In the genomic region with DNA sequence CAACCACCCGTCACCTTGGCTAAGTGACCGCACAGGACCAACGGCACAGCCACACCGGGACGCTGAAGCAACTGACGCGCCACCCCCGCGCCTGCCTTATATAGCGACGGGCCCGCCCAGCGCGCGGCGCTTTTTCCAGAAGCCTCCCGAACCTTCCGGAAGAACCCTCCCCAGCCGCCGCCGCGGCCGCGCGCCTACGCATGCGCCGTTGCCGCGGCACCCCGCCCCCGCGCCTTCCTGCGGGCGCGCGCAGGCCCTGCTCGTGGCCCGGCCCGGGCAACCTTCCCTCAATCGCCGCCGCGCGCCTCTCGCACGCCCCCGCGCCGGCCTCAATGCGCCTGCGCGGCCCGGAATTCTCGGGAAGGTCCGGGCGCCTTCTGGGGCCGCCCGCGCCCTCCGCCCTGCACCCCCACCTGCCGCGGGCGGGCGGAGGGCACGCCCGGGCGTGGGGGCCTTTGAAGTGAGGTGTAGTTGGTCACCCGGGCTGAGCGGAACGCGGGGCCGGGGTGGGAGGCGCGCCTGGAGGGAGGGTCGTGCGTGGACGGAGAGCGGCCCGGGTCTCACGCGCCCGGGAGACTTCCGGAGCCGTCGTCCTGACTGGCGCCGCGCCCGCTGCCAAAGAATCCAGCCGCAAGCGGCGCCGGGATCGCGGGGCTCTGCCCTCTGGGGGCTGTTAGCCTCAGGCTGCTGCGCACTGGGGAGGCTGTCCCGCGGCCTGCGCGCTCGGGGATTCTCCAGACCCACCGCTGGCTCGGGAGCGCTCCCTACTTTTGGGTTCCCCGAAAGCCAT, we compare ENCODE assay signal across 8 cellular contexts. TPM values are rescaled to one million over a fixed set of nuclear protein-coding genes. Genes with fewer than 3 reads are reported as not detected.
DNase-seq lines count a peak whose midpoint lies in the region; ATAC-seq, FAIRE-seq and TF ChIP-seq lines count a peak whose summit lies in the region.

A gene (minus strand): TSS at position 73 of the 790 bp plus-strand sequence. CDS start 666 bp downstream, outside the sequence.

- H4K20me1 ChIP-seq in OCI-LY3 (ENCODE audit: insufficient read depth, low read length), result 0 out of 2 replicates have a peak, but pooled peaks cover 3% of the 10 kb centered on the region
- H4K20me1 ChIP-seq in endothelial cell of umbilical vein (replicated peaks; ENCODE audit: control insufficient read depth, extremely low read depth, insufficient read depth, low read length), result peaks cover 3% of the 10 kb centered on the region

- peak; percentile 99 for TF ChIP-seq POLR2A in endothelial cell of umbilical vein (IDR thresholded peaks at IDR 0.05; ENCODE audit: low read depth, low read length)

- BruUV-seq in endothelial cell of umbilical vein (replicated peaks; lab: Mats Ljungman, UMichigan), result no TSS peak

- intact Hi-C loops in endothelial cell of umbilical vein (cut with micrococcal nuclease), result loop anchor here (1.0 to 5.0 kb wide), 6 partner anchors 9 to 326 kb away; a partner anchor contains a TSS

- peak; percentile 85 for DNase-seq in D721Med (ENCODE audit: insufficient read length, low spot score)
- DNase-seq in HuH-7.5 (ENCODE audit: low spot score), result peak; percentile 92
- peak; percentile 100 for DNase-seq in activated CD8-positive, alpha-beta memory T cell treated with anti-CD3 and anti-CD28 coated beads, Interleukin-2, amount 50 U/mL, for 48 hours
- peak; percentile 96 for DNase-seq in endothelial cell of umbilical vein (ENCODE audit: low read depth, low spot score)
- DNase-seq in stimulated activated CD8-positive, alpha-beta memory T cell treated with anti-CD3 and anti-CD28 coated beads, Interleukin-2, amount 100 ng/mL, for 48 hours (ENCODE audit: low read depth in 2 of 2), result peak; percentile 93 to 95

- H3K9me1 ChIP-seq in endothelial cell of umbilical vein (replicated peaks; ENCODE audit: control insufficient read depth, extremely low read depth, insufficient read depth, low read length), result no peaks in the 10 kb centered on the region

- no peaks in the 10 kb centered on the region for H3K9me3 ChIP-seq in OCI-LY3 (ENCODE audit: insufficient read depth, low read length)
- H3K9me3 ChIP-seq in endothelial cell of umbilical vein (replicated peaks; ENCODE audit: control insufficient read depth, insufficient read depth, low read length), result no peaks in the 10 kb centered on the region
- H3K9me3 ChIP-seq in mononuclear cell (ENCODE audit: low read depth, low read length), result no peaks in the 10 kb centered on the region

- CTCF ChIA-PET in endothelial cell of umbilical vein (lab: Charles Lee), result interaction anchor here (0.7 to 1.7 kb wide), 4 partner anchors 10 to 231 kb away, joined by 3 to 10 read pairs (median 8); a partner anchor contains a TSS

- peak within 1 kb of the TSS; percentile 68; the same call in 1 of the 2 replicates for H2AFZ ChIP-seq in OCI-LY3 (ENCODE audit: low read depth, low read length)
- H2AFZ ChIP-seq in endothelial cell of umbilical vein (ENCODE audit: low read depth, low read length), result peak within 1 kb of the TSS; percentile 77

- ATAC-seq in GM21515 (IDR thresholded peaks at IDR 0.05; ENCODE audit: unreplicated experiment), result peak; percentile 69

- H3K79me2 ChIP-seq in OCI-LY3 (ENCODE audit: low read length) (peaks cover 53% of the 10 kb centered on the region), endothelial cell of umbilical vein (ENCODE audit: control insufficient read depth, insufficient read depth, low read length) (peaks cover 46% of the 10 kb centered on the region)

- H3K4me3 ChIP-seq in OCI-LY3 (ENCODE audit: low read length) (peak within 1 kb of the TSS; percentile 95), endothelial cell of umbilical vein (replicated peaks in 1 of 3; ENCODE audit: insufficient read depth in 1 of 3, low read depth in 1 of 3, low read length in 3 of 3) (peak within 1 kb of the TSS; percentile 88 to 96 (median 96)), mononuclear cell (ENCODE audit: low read length) (peak within 1 kb of the TSS; percentile 88)

- TF ChIP-seq CTCF in D721Med (IDR thresholded peaks at IDR 0.05; ENCODE audit: insufficient read depth, missing control alignments), result no peak
- TF ChIP-seq CTCF in OCI-LY3 (IDR thresholded peaks at IDR 0.05; ENCODE audit: low read depth, low read length), result no peak
- peak in 1 of 2 donors; percentile 11 for TF ChIP-seq CTCF in endothelial cell of umbilical vein (IDR thresholded peaks at IDR 0.05; ENCODE audit: extremely low read depth in 1 of 2, insufficient read depth in 1 of 2, low read depth in 1 of 2, low read length in 2 of 2)

- H3K4me2 ChIP-seq in OCI-LY3 (ENCODE audit: low read length) (peak within 1 kb of the TSS; percentile 93), endothelial cell of umbilical vein (ENCODE audit: insufficient read depth, low read length) (peak within 1 kb of the TSS; percentile 92)

- FAIRE-seq in D721Med (lab: Jason Lieb, UNC), result no peak
- FAIRE-seq in endothelial cell of umbilical vein (lab: Jason Lieb, UNC), result peak; percentile 47

- dilution Hi-C loops in endothelial cell of umbilical vein (cut with MboI; ENCODE audit: extremely low pct_ligation_motif_present, low sequenced_read_pairs), result no loop called here

- H3K9ac ChIP-seq in OCI-LY3 (ENCODE audit: low read length) (peak within 1 kb of the TSS; percentile 98), endothelial cell of umbilical vein (replicated peaks; ENCODE audit: extremely low read depth, insufficient read depth, low read length) (peak within 1 kb of the TSS; percentile 96)

- POLR2A ChIA-PET in endothelial cell of umbilical vein (lab: Charles Lee), result interaction anchor here (0.7 kb wide), 2 partner anchors 21 to 139 kb away, joined by 3 to 8 read pairs; no protein-coding TSS in a partner anchor

- H3K36me3 ChIP-seq in OCI-LY3 (replicated peaks; ENCODE audit: low read depth, low read length) (peaks cover 38% of the 10 kb centered on the region), endothelial cell of umbilical vein (ENCODE audit: control insufficient read depth in 2 of 2, extremely low read depth in 1 of 2, insufficient read depth in 2 of 2, low read length in 2 of 2) (peaks cover 9 to 18% of the 10 kb centered on the region in 2 experiments)

- H3K27me3 ChIP-seq in OCI-LY3 (ENCODE audit: low read depth, low read length) (no peaks in the 10 kb centered on the region), endothelial cell of umbilical vein (ENCODE audit: control insufficient read depth in 2 of 2, insufficient read depth in 2 of 2, low read length in 2 of 2) (no peaks in the 10 kb centered on the region), mononuclear cell (ENCODE audit: insufficient read depth, low read length) (no peaks in the 10 kb centered on the region)

- H3K27ac ChIP-seq in OCI-LY3 (ENCODE audit: low read length) (peak within 1 kb of the TSS; percentile 84), endothelial cell of umbilical vein (ENCODE audit: insufficient read depth, low read depth, low read length) (peak within 1 kb of the TSS; percentile 86)

- H3K4me1 ChIP-seq in OCI-LY3 (ENCODE audit: low read length), result peaks cover 21% of the 10 kb centered on the region
- peaks cover 40% of the 10 kb centered on the region for H3K4me1 ChIP-seq in endothelial cell of umbilical vein (ENCODE audit: control insufficient read depth, extremely low read depth, insufficient read depth, low read length)
- H3K4me1 ChIP-seq in mononuclear cell (ENCODE audit: insufficient read depth, low read length), result peaks cover 43% of the 10 kb centered on the region

TF ChIP-seq in endothelial cell of umbilical vein, 7 proteins besides CTCF, POLR2A, EP300 and RAD21:
- TF ChIP-seq EZH2 (IDR thresholded peaks at IDR 0.05; ENCODE audit: borderline replicate concordance, low read depth, low read length, severe bottlenecking) (no peak), JUN (IDR thresholded peaks at IDR 0.05; ENCODE audit: borderline replicate concordance, insufficient read depth, insufficient read length, low read depth) (no peak), GATA2 (IDR thresholded peaks at IDR 0.05; ENCODE audit: insufficient read depth, insufficient read length, low read depth, low read length) (no peak), MYC (IDR thresholded peaks at IDR 0.05; ENCODE audit: low read depth, low read length) (peak; percentile 16), FOS (IDR thresholded peaks at IDR 0.05; ENCODE audit: borderline replicate concordance, insufficient read depth, low read length) (no peak), POLR2AphosphoS5 (IDR thresholded peaks at IDR 0.05; ENCODE audit: insufficient read depth, low read depth, low read length) (peak; percentile 99)
- TF ChIP-seq, protein P1, sequence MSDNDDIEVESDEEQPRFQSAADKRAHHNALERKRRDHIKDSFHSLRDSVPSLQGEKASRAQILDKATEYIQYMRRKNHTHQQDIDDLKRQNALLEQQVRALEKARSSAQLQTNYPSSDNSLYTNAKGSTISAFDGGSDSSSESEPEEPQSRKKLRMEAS (IDR thresholded peaks at IDR 0.05; ENCODE audit: insufficient read depth, insufficient read length), result no peak

RNA-seq across cellular contexts. Expression of the gene that starts here (rescaled TPM):
- total RNA-seq in endothelial cell of umbilical vein (504 and 540 TPM in 2 replicates), mononuclear cell (382 TPM)
- polyA plus RNA-seq in endothelial cell of umbilical vein, result 140 and 266 TPM in 2 replicates
- polyA plus RNA-seq in endothelial cell of umbilical vein (2011; cell fraction: cytosol; rRNA removed), result 338 and 370 TPM in 2 replicates
- 186 and 288 TPM in 2 replicates for polyA plus RNA-seq in endothelial cell of umbilical vein (2011; cell fraction: nucleus; rRNA removed)
- 486 and 1,108 TPM in 2 replicates for polyA plus RNA-seq in endothelial cell of umbilical vein (2012)
- 318 and 373 TPM in 2 replicates for polyA minus RNA-seq in endothelial cell of umbilical vein
- polyA minus RNA-seq in endothelial cell of umbilical vein (2011; cell fraction: cytosol; rRNA and poly(A)+ RNA removed), result 710 TPM
- 107 and 168 TPM in 2 replicates for polyA minus RNA-seq in endothelial cell of umbilical vein (2011; cell fraction: nucleus; rRNA and poly(A)+ RNA removed)

Comparison
In these comparisons a context has a peak if more than half of its experiments do, and no peak if none do; other contexts are left out.
1. Peak in every context shown above with its lines: DNase-seq, ATAC-seq, H3K4me3 ChIP-seq and H3K27ac ChIP-seq.